Comparison of ENCODE assay signal across 2 cellular contexts in the genomic region with DNA sequence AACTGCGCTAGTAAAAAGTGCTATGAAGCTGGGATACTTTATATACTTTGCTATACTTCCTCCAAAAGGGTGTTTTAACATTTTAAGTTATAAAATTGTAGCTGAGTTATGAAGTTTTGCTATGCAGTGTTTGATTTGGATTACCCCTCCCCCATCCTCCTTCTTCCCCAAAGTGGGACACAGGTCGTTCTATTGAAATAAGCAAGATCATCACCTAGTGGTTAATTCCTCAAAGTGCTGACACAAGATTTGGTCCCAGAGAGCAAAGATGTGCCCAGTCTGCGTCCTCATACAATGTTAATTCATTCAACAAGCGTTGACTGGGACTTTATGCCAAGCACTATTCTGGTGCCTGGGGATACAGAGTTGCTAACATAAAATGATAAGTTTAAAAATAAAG.
TF ChIP-seq lines count a peak whose summit lies in the region.

No MANE protein-coding gene starts in this region.

TF ChIP-seq in SK-N-SH, 30 proteins besides CTCF, POLR2A, EP300 and RAD21 (continued from another document):
- TF ChIP-seq MAX (IDR thresholded peaks at IDR 0.05; ENCODE audit: low read depth) (no peak), MEF2A (IDR thresholded peaks at IDR 0.05; ENCODE audit: borderline replicate concordance, low read depth) (no peak), NFIC (IDR thresholded peaks at IDR 0.05; ENCODE audit: borderline replicate concordance) (no peak), IRF3 (IDR thresholded peaks at IDR 0.05; ENCODE audit: low read depth, low read length) (no peak)

TF ChIP-seq in SK-N-SH treated with all-trans-retinoic acid at 6 μM for 48 hours, 23 proteins besides CTCF, POLR2A, EP300 and RAD21 (continued from another document):
- TF ChIP-seq, protein P1, sequence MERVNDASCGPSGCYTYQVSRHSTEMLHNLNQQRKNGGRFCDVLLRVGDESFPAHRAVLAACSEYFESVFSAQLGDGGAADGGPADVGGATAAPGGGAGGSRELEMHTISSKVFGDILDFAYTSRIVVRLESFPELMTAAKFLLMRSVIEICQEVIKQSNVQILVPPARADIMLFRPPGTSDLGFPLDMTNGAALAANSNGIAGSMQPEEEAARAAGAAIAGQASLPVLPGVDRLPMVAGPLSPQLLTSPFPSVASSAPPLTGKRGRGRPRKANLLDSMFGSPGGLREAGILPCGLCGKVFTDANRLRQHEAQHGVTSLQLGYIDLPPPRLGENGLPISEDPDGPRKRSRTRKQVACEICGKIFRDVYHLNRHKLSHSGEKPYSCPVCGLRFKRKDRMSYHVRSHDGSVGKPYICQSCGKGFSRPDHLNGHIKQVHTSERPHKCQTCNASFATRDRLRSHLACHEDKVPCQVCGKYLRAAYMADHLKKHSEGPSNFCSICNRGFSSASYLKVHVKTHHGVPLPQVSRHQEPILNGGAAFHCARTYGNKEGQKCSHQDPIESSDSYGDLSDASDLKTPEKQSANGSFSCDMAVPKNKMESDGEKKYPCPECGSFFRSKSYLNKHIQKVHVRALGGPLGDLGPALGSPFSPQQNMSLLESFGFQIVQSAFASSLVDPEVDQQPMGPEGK (CRISPR knock-in tag; IDR thresholded peaks at IDR 0.05; ENCODE audit: borderline replicate concordance), result no peak
- TF ChIP-seq CSDC2 (CRISPR knock-in tag; IDR thresholded peaks at IDR 0.05) (no peak), TSHZ2 (CRISPR knock-in tag; IDR thresholded peaks at IDR 0.05) (no peak), ESRRG (CRISPR knock-in tag; IDR thresholded peaks at IDR 0.05) (no peak), ZNF70 (CRISPR knock-in tag; IDR thresholded peaks at IDR 0.05) (no peak), ZNF8 (CRISPR knock-in tag; IDR thresholded peaks at IDR 0.05) (no peak), ARNTL (CRISPR knock-in tag; IDR thresholded peaks at IDR 0.05; ENCODE audit: borderline replicate concordance, low read depth) (no peak), CSRNP3 (CRISPR knock-in tag; IDR thresholded peaks at IDR 0.05) (no peak), ZNF565 (CRISPR knock-in tag; conservative IDR thresholded peaks at IDR 0.05; ENCODE audit: low read depth) (no peak), ZFP3 (CRISPR knock-in tag; IDR thresholded peaks at IDR 0.05) (no peak), PPARA (CRISPR knock-in tag; IDR thresholded peaks at IDR 0.05; ENCODE audit: borderline replicate concordance) (no peak)
